10 cellular contexts compared by ENCODE assay signal in genomic region chr2:203480623-203481022, GRCh38.
"Had no signal": no experiment of that assay in that cellular context is flagged by ENCODE, and none has a peak within 500 bp of the region (broad histone marks: within the 10 kb centered on the region; RNA-seq: fewer than 3 reads in every experiment).

No MANE protein-coding gene starts in this region.

- H2AFZ ChIP-seq: GM23338 had no signal

- DNase-seq: GOT3, H7, H9, HCEC 1CT, HFFc6 had no signal

- H3K4me3 Mint-ChIP-seq: GM23338, H9, HFFc6 had no signal

- H3K27ac Mint-ChIP-seq: GM23338, HFFc6 had no signal

- H3K4me3 ChIP-seq: GM23338, HAP-1 had no signal

- FAIRE-seq: H1, H54 had no signal

- ATAC-seq: GM23338, HCT116 had no signal

- H3K4me2 ChIP-seq: GM23338 had no signal

- H3K9me3 ChIP-seq: HAP-1 had no signal

- H3K36me3 ChIP-seq: HAP-1 had no signal

- H3K4me1 ChIP-seq: HAP-1 had no signal

- H3K9me3 Mint-ChIP-seq: GM23338, H9, HFFc6 had no signal
